In genomic region chr2:191645807-191646611, GRCh38 we compare ENCODE assay signal across 21 cellular contexts. TPM values are rescaled to one million over a fixed set of nuclear protein-coding genes. Genes with fewer than 3 reads are reported as not detected.
A peak's percentile ranks its signal among the peaks of the same experiment; 100 is the strongest.
DNase-seq lines count a peak whose midpoint lies in the region; ATAC-seq, FAIRE-seq and TF ChIP-seq lines count a peak whose summit lies in the region.
"Had no signal": no experiment of that assay in that cellular context is flagged by ENCODE, and none has a peak within 500 bp of the region (broad histone marks: within the 10 kb centered on the region; RNA-seq: fewer than 3 reads in every experiment).

No MANE protein-coding gene starts in this region.

- H3K9ac ChIP-seq in HepG2 (ENCODE audit: insufficient read depth, low read depth, low read length) = no peak overlapping the region

- H3K9me2 ChIP-seq in PC-9 (ENCODE audit: insufficient read depth) = no peaks in the 10 kb centered on the region

- intact Hi-C loops in right lobe of liver (cut with DNase I) (no loop called here), HepG2 (cut with micrococcal nuclease; ENCODE audit: unreplicated experiment) (no loop called here), PC-9 (cut with micrococcal nuclease; ENCODE audit: unreplicated experiment) (no loop called here)

- H2AFZ ChIP-seq in HepG2 (ENCODE audit: low read length) (no peak overlapping the region), PC-9 (no peak overlapping the region)

- TF ChIP-seq CTCF in right lobe of liver (IDR thresholded peaks at IDR 0.05) (no peak), HepG2 (CRISPR knock-in tag; IDR thresholded peaks at IDR 0.05) (no peak), PC-9 (conservative IDR thresholded peaks at IDR 0.05) (no peak), fibroblast of the aortic adventitia (IDR thresholded peaks at IDR 0.05; ENCODE audit: insufficient read depth, low read length) (no peak)

- POLR2A ChIA-PET in HepG2 (lab: Yijun Ruan, JAX) = interaction anchor here (1.2 kb wide), 1 partner anchor 32 kb away, joined by 4 read pairs; the partner anchor contains the start of gene NABP1
- POLR2A ChIA-PET in PC-9 (lab: Charles Lee; ENCODE audit: unreplicated experiment) = interaction anchor here (0.6 kb wide), 1 partner anchor 10 kb away, joined by 3 read pairs; no protein-coding TSS in a partner anchor

- FAIRE-seq in HepG2 (lab: Jason Lieb, UNC) = no peak

- no peaks in the 10 kb centered on the region for H3K27me3 ChIP-seq in right lobe of liver
- no peaks in the 10 kb centered on the region for H3K27me3 ChIP-seq in HepG2 (ENCODE audit: control insufficient read depth in 1 of 2, insufficient read depth in 2 of 2, low read length in 2 of 2)
- no peaks in the 10 kb centered on the region for H3K27me3 ChIP-seq in PC-9 (ENCODE audit: insufficient read depth, low read depth)
- H3K27me3 ChIP-seq: body of pancreas, colonic mucosa, right atrium auricular region had no signal

- TF ChIP-seq RAD21 in HepG2 (CRISPR knock-in tag; IDR thresholded peaks at IDR 0.05) = no peak

- H3K4me1 ChIP-seq in right lobe of liver (peaks cover 0 to 23% (median 0%) of the 10 kb centered on the region in 4 donors), HepG2 (ENCODE audit: insufficient read depth, low read length) (0 out of 2 replicates have a peak, but pooled peaks cover 9% of the 10 kb centered on the region), PC-9 (replicated peaks; ENCODE audit: insufficient read depth) (peaks cover 28% of the 10 kb centered on the region)
- H3K4me1 ChIP-seq: body of pancreas, colonic mucosa, right atrium auricular region had no signal

- H3K36me3 ChIP-seq in right lobe of liver (no peaks in the 10 kb centered on the region), HepG2 (replicated peaks in 1 of 2; ENCODE audit: control insufficient read depth in 1 of 2, insufficient read depth in 2 of 2, low read length in 2 of 2) (no peaks in the 10 kb centered on the region), PC-9 (ENCODE audit: low read depth) (no peaks in the 10 kb centered on the region; the same call in 1 of the 2 replicates)
- H3K36me3 ChIP-seq: colonic mucosa, right atrium auricular region had no signal

- TF ChIP-seq POLR2A in right lobe of liver (IDR thresholded peaks at IDR 0.05) = no peak
- TF ChIP-seq POLR2A in HepG2 (IDR thresholded peaks at IDR 0.05; ENCODE audit: insufficient read depth in 1 of 2, low read depth in 2 of 2, low read length in 2 of 2) = no peak

- in situ Hi-C loops in HepG2 (cut with HindIII; ENCODE audit: extremely low pct_ligation_motif_present, low pct_unique_long_range_greater_than_20kb) = no loop called here

- CTCF ChIA-PET in HepG2 (lab: Yijun Ruan, JAX; ENCODE audit: low intra/inter-chr PET ratio, low total read pairs) = no interaction called here
- CTCF ChIA-PET in PC-9 (lab: Charles Lee) = no interaction called here

- BruUV-seq in HepG2 (replicated peaks; lab: Mats Ljungman, UMichigan) (no TSS peak), PC-9 (replicated peaks; lab: Mats Ljungman, UMichigan) (no TSS peak)

- WGBS in right lobe of liver (ENCODE audit: insufficient coverage, low coverage, low lambda C conversion rate, missing lambda C conversion rate) = 75% methylated on average over 2 of the region's 2 CpGs
- WGBS in HepG2 (ENCODE audit: low lambda C conversion rate) = 51% methylated on average over 2 of the region's 2 CpGs

- no peaks in the 10 kb centered on the region for H3K9me3 ChIP-seq in right lobe of liver
- no peaks in the 10 kb centered on the region for H3K9me3 ChIP-seq in HepG2 (ENCODE audit: low read length)
- H3K9me3 ChIP-seq in PC-9 (ENCODE audit: insufficient read depth, low read depth) = peaks cover 5% of the 10 kb centered on the region; the same call in 1 of the 2 replicates
- H3K9me3 ChIP-seq: body of pancreas, colonic mucosa, right atrium auricular region had no signal

- no peaks in the 10 kb centered on the region for H3K79me2 ChIP-seq in HepG2 (ENCODE audit: insufficient read depth, low read length)
- H3K79me2 ChIP-seq in PC-9 (ENCODE audit: low read depth) = no peaks in the 10 kb centered on the region

- H4K20me1 ChIP-seq in HepG2 (ENCODE audit: insufficient read depth, low read length) (no peaks in the 10 kb centered on the region), PC-9 (ENCODE audit: insufficient read depth) (no peaks in the 10 kb centered on the region)

- peaks cover 25% of the 10 kb centered on the region for H3F3A ChIP-seq in PC-9 (ENCODE audit: insufficient read depth, low read depth)

- TF ChIP-seq EP300 in HepG2 (IDR thresholded peaks at IDR 0.05; ENCODE audit: low read depth in 2 of 2, low read length in 2 of 2) (no peak), HepG2 (CRISPR knock-in tag; IDR thresholded peaks at IDR 0.05; ENCODE audit: borderline replicate concordance) (no peak)

- no peak for DNase-seq in right lobe of liver
- no peak for DNase-seq in HepG2 (ENCODE audit: low spot score)
- peak in 1 of 2 experiments; percentile 83 for DNase-seq in PC-9
- DNase-seq in fibroblast of the aortic adventitia (ENCODE audit: low read depth) = peak; percentile 48
- DNase-seq in NCI-H69 (lab: John Stamatoyannopoulos, UW) = no peak
- DNase-seq in KG1 (lab: John Stamatoyannopoulos, UW) = no peak
- DNase-seq in mucosa of gallbladder (ENCODE audit: low spot score) = no peak
- no peak for DNase-seq in H4 (ENCODE audit: low spot score)
- DNase-seq: activated CD4-positive, alpha-beta T cell treated with anti-CD3 and anti-CD28 coated beads, Interleukin-2, amount 50 U/mL, for 4 hours; activated naive CD4-positive, alpha-beta T cell treated with anti-CD3 and anti-CD28 coated beads, Interleukin-2, amount 50 U/mL, for 16 hours; activated T-cell treated with anti-CD3 and anti-CD28 coated beads for 4 hours; body of pancreas; CD8-positive, alpha-beta memory T cell; colonic mucosa; HCEC 1CT; KBM-7; NCI-H774; occipital lobe; stimulated activated naive CD4-positive, alpha-beta T cell treated with Interleukin-2 at 50 U/mL for 16 hours had no signal

- H3K4me2 ChIP-seq in HepG2 (ENCODE audit: low read depth, low read length) = no peak overlapping the region
- H3K4me2 ChIP-seq in PC-9 = peak overlapping the region; percentile 36

- H3K27ac ChIP-seq in right lobe of liver (peak overlapping the region in 1 of 3 donors; percentile 14), HepG2 (ENCODE audit: extremely low read length, insufficient read depth, low read length) (no peak overlapping the region), PC-9 (peak overlapping the region; percentile 74)
- H3K27ac ChIP-seq: body of pancreas, colonic mucosa, HL-60, right atrium auricular region had no signal

- ATAC-seq in right lobe of liver (peak; percentile 22 to 42 (median 26)), HepG2 (no peak)
- ATAC-seq: body of pancreas had no signal

- H3K4me3 ChIP-seq in right lobe of liver (no peak overlapping the region), HepG2 (replicated peaks in 1 of 3; ENCODE audit: insufficient read depth in 1 of 3, low read depth in 2 of 3, low read length in 3 of 3) (no peak overlapping the region), PC-9 (no peak overlapping the region), fibroblast of the aortic adventitia (ENCODE audit: low read depth, low read length) (no peak overlapping the region)
- H3K4me3 ChIP-seq: body of pancreas, colonic mucosa, right atrium auricular region had no signal

TF ChIP-seq in HepG2, 621 proteins besides CTCF, POLR2A, EP300 and RAD21 (continues in another document):
- no peak for TF ChIP-seq RFX1 (IDR thresholded peaks at IDR 0.05)
- no peak for TF ChIP-seq ZNF543 (CRISPR knock-in tag; IDR thresholded peaks at IDR 0.05)
- TF ChIP-seq ATF3 (CRISPR knock-in tag; IDR thresholded peaks at IDR 0.05) = no peak
- no peak for TF ChIP-seq NFE2L1 (CRISPR knock-in tag; IDR thresholded peaks at IDR 0.05; ENCODE audit: borderline replicate concordance)
- TF ChIP-seq RFXANK (CRISPR knock-in tag; IDR thresholded peaks at IDR 0.05) = no peak
- TF ChIP-seq DBP (CRISPR knock-in tag; IDR thresholded peaks at IDR 0.05; ENCODE audit: not compliant biosample characterization) = no peak

RNA-seq across cellular contexts. Expression of gene NABP1, which starts 31.9 kb away (rescaled TPM):
- total RNA-seq in right lobe of liver (10 to 100 TPM in 5 of 6 experiments, 1 to 10 TPM in 1; 5.2 to 28.2 (median 20.7) TPM), HepG2 (2016; rRNA removed; fragmentation: Illumina TruSeq; extraction: Trizol) (4.9 and 14.9 TPM in 2 replicates), PC-9 (2021) (39.0 and 46.5 TPM in 2 replicates), fibroblast of the aortic adventitia (ENCODE audit: low replicate concordance) (74.7 and 136 TPM in 2 replicates), mucosa of gallbladder (17.4 TPM)
- 3.4 and 3.5 TPM in 2 replicates for total RNA-seq in HepG2 (2016; cell fraction: cytosol; rRNA removed; fragmentation: Illumina TruSeq; extraction: Trizol; ENCODE audit: low read depth)
- total RNA-seq in HepG2 (2016; cell fraction: insoluble cytoplasmic fraction; rRNA removed; fragmentation: Illumina TruSeq; extraction: Trizol) = 4.9 and 13.0 TPM in 2 replicates
- total RNA-seq in HepG2 (2016; cell fraction: membrane; rRNA removed; fragmentation: Illumina TruSeq; extraction: Trizol) = 5.4 and 7.2 TPM in 2 replicates
- 39.0 and 39.1 TPM in 2 replicates for total RNA-seq in HepG2 (2016; cell fraction: nucleus; rRNA removed; fragmentation: Illumina TruSeq; extraction: Trizol)
- 19.8 and 24.2 TPM in 2 replicates for polyA plus RNA-seq in HepG2 (2011; rRNA removed)
- polyA plus RNA-seq in HepG2 (2011; cell fraction: cytosol; rRNA removed) = 1.5 and 2.3 TPM in 2 replicates
- 69.0 and 77.8 TPM in 2 replicates for polyA plus RNA-seq in HepG2 (2011; cell fraction: nucleus; rRNA removed)
- polyA plus RNA-seq in HepG2 (2012) = 11.7 and 15.0 TPM in 2 replicates
- 0.61 and 0.70 TPM in 2 replicates for polyA plus RNA-seq in HepG2 (2016; cell fraction: cytosol; fragmentation: Illumina TruSeq; extraction: Trizol; ENCODE audit: low read depth)
- 3.6 and 3.9 TPM in 2 replicates for polyA plus RNA-seq in HepG2 (2016; cell fraction: insoluble cytoplasmic fraction; fragmentation: Illumina TruSeq; extraction: Trizol; ENCODE audit: low read depth)
- 1.8 TPM in 2 replicates for polyA plus RNA-seq in HepG2 (2016; cell fraction: membrane; fragmentation: Illumina TruSeq; extraction: Trizol; ENCODE audit: low read depth)
- 30.5 and 31.7 TPM in 2 replicates for polyA plus RNA-seq in HepG2 (2016; cell fraction: nucleus; fragmentation: Illumina TruSeq; extraction: Trizol; ENCODE audit: insufficient read depth, low read depth)
- polyA minus RNA-seq in HepG2 (2011; rRNA and poly(A)+ RNA removed; ENCODE audit: low replicate concordance) = 10.1 and 23.0 TPM in 2 replicates
- polyA minus RNA-seq in HepG2 (2011; cell fraction: cytosol; rRNA and poly(A)+ RNA removed) = 3.7 and 3.8 TPM in 2 replicates
- 225 and 258 TPM in 2 replicates for polyA minus RNA-seq in HepG2 (2011; cell fraction: nucleus; rRNA and poly(A)+ RNA removed)
- 17.9 and 19.8 TPM in 2 replicates for total RNA-seq in H4 (2014; rRNA removed; shearing (Covaris generic))
